11 cellular contexts compared by ENCODE assay signal in genomic region chr3:47096955-47097354, GRCh38.
DNase-seq lines count a peak whose midpoint lies in the region; ATAC-seq and TF ChIP-seq lines count a peak whose summit lies in the region.
"Had no signal": no experiment of that assay in that cellular context is flagged by ENCODE, and none has a peak within 500 bp of the region (broad histone marks: within the 10 kb centered on the region; RNA-seq: fewer than 3 reads in every experiment).

No MANE protein-coding gene starts in this region.

- peak; percentile 26 for DNase-seq in GM04504 (ENCODE audit: low read depth)
- DNase-seq in SJCRH30, result no peak
- peak; percentile 57 for DNase-seq in fibroblast of peridontal ligament (ENCODE audit: extremely low read depth)
- DNase-seq in retinal pigment epithelial cell (ENCODE audit: low read depth), result peak; percentile 30
- DNase-seq in NCI-H2227 treated with DMSO at 0.1 percent for 48 hours (lab: John Stamatoyannopoulos, UW), result no peak
- no peak for DNase-seq in substantia nigra (lab: John Stamatoyannopoulos, UW)
- DNase-seq: foreskin melanocyte, NCI-H1694, upper lobe of left lung had no signal

- peaks cover 31% of the 10 kb centered on the region for H3K36me3 ChIP-seq in SJCRH30

- H3K27ac ChIP-seq in SJCRH30, result peak overlapping the region; percentile 32
- no peak overlapping the region for H3K27ac ChIP-seq in substantia nigra (ENCODE audit: low read depth, low read length, poor library complexity, severe bottlenecking)
- H3K27ac ChIP-seq: upper lobe of left lung had no signal

- ATAC-seq in HG03460 (IDR thresholded peaks at IDR 0.05; ENCODE audit: unreplicated experiment), result no peak
- ATAC-seq: left lobe of liver had no signal

- H3K4me3 ChIP-seq in SJCRH30 (no peak overlapping the region), retinal pigment epithelial cell (ENCODE audit: low read length) (no peak overlapping the region)
- H3K4me3 ChIP-seq: upper lobe of left lung had no signal

- H3K27me3 ChIP-seq in SJCRH30, result no peaks in the 10 kb centered on the region
- H3K27me3 ChIP-seq: upper lobe of left lung had no signal

- TF ChIP-seq CTCF in retinal pigment epithelial cell (conservative IDR thresholded peaks at IDR 0.05; ENCODE audit: low read depth, low read length), result no peak

- H3K4me1 ChIP-seq in SJCRH30, result peaks cover 11% of the 10 kb centered on the region; the same call in 1 of the 2 replicates

- no peaks in the 10 kb centered on the region for H3K9me3 ChIP-seq in SJCRH30 (replicated peaks)
- H3K9me3 ChIP-seq: upper lobe of left lung had no signal

Comparison
In these comparisons a context has a peak if more than half of its experiments do, and no peak if none do; other contexts are left out.
1. DNase-seq: peak in GM04504 (single experiment), fibroblast of peridontal ligament (single experiment) and retinal pigment epithelial cell (single experiment); none in SJCRH30 (0 of 2), NCI-H2227 treated with DMSO at 0.1 percent for 48 hours (single experiment) and substantia nigra (0 of 49).